10 cellular contexts compared by ENCODE assay signal in genomic region chr1:235932090-235932510, GRCh38.
A peak's percentile ranks its signal among the peaks of the same experiment; 100 is the strongest.
DNase-seq lines count a peak whose midpoint lies in the region; ATAC-seq and TF ChIP-seq lines count a peak whose summit lies in the region.
"Had no signal": no experiment of that assay in that cellular context is flagged by ENCODE, and none has a peak within 500 bp of the region (broad histone marks: within the 10 kb centered on the region; RNA-seq: fewer than 3 reads in every experiment).

No MANE protein-coding gene starts in this region.

- no peaks in the 10 kb centered on the region for H3K9me3 ChIP-seq in CD4-positive, alpha-beta memory T cell (ENCODE audit: control insufficient read depth in 1 of 2, low read length in 2 of 2)
- H3K9me3 ChIP-seq in HEK293 (ENCODE audit: control insufficient read depth, insufficient read depth, low read depth, low read length): no peaks in the 10 kb centered on the region

- no peaks in the 10 kb centered on the region for H3K9me3 Mint-ChIP-seq in CD4-positive, alpha-beta memory T cell
- H3K9me3 Mint-ChIP-seq: activated T-helper 17 cell treated with anti-CD3 and anti-CD28 coated beads, Interleukin-2, amount 50 U/mL, for 72 hours had no signal

- peaks cover 4% of the 10 kb centered on the region for H3K4me1 ChIP-seq in CD4-positive, alpha-beta memory T cell (ENCODE audit: insufficient read depth, low read length)
- no peaks in the 10 kb centered on the region; the same call in 1 of the 2 replicates for H3K4me1 ChIP-seq in HEK293 (ENCODE audit: control insufficient read depth, insufficient read depth, low read length)

- no peaks in the 10 kb centered on the region for H3K36me3 ChIP-seq in CD4-positive, alpha-beta memory T cell (ENCODE audit: insufficient read depth, low read length)
- H3K36me3 ChIP-seq in HEK293 (ENCODE audit: control insufficient read depth in 2 of 2, insufficient read depth in 1 of 2, low read length in 2 of 2): no peaks in the 10 kb centered on the region

- intact Hi-C loops in CD4-positive, alpha-beta memory T cell (cut with micrococcal nuclease): no loop called here

- H3K27ac Mint-ChIP-seq in CD4-positive, alpha-beta memory T cell: peak overlapping the region in 4 of 7 donors; percentile 31 to 54 (median 45)
- H3K27ac Mint-ChIP-seq: activated T-helper 17 cell treated with anti-CD3 and anti-CD28 coated beads, Interleukin-2, amount 50 U/mL, for 72 hours had no signal

- H3K27me3 Mint-ChIP-seq in CD4-positive, alpha-beta memory T cell: peaks cover 0 to 4% of the 10 kb centered on the region in 2 donors

- no peak overlapping the region for H3K4me3 Mint-ChIP-seq in CD4-positive, alpha-beta memory T cell
- H3K4me3 Mint-ChIP-seq: activated T-helper 17 cell treated with anti-CD3 and anti-CD28 coated beads, Interleukin-2, amount 50 U/mL, for 72 hours had no signal

- CTCF ChIA-PET in CD4-positive, alpha-beta memory T cell (lab: Charles Lee; ENCODE audit: partially characterized antibody): interaction anchor here (1.0 kb wide), 1 partner anchor 40 kb away, joined by 3 read pairs; no protein-coding TSS in a partner anchor
- CTCF ChIA-PET in HEK293 (lab: Yijun Ruan, JAX): interaction anchor here (0.7 to 2.7 kb wide), 2 partner anchors 39 to 88 kb away, joined by 3 to 18 read pairs; no protein-coding TSS in a partner anchor

- H3K27me3 ChIP-seq in CD4-positive, alpha-beta memory T cell (ENCODE audit: insufficient read depth, low read length): no peaks in the 10 kb centered on the region

- no peak overlapping the region for H3K27ac ChIP-seq in CD4-positive, alpha-beta memory T cell (ENCODE audit: low read depth, low read length)
- H3K27ac ChIP-seq in HEK293 (ENCODE audit: extremely low read depth, low read depth, low read length): no peak overlapping the region

- POLR2A ChIA-PET in CD4-positive, alpha-beta memory T cell (lab: Charles Lee; ENCODE audit: partially characterized antibody): no interaction called here
- POLR2A ChIA-PET in HEK293 (lab: Yijun Ruan, JAX): no interaction called here

- H3K4me3 ChIP-seq in CD4-positive, alpha-beta memory T cell (ENCODE audit: low read length in 2 of 2): no peak overlapping the region
- no peak overlapping the region for H3K4me3 ChIP-seq in HEK293 (ENCODE audit: low read depth, low read length)

- no peak for TF ChIP-seq CTCF in HEK293 (tag by site-specific recombination; IDR thresholded peaks at IDR 0.05)

- H3K4me1 Mint-ChIP-seq in CD4-positive, alpha-beta memory T cell: peaks cover 8 to 24% (median 15%) of the 10 kb centered on the region in 4 donors
- H3K4me1 Mint-ChIP-seq: activated T-helper 17 cell treated with anti-CD3 and anti-CD28 coated beads, Interleukin-2, amount 50 U/mL, for 72 hours had no signal

- no peaks in the 10 kb centered on the region for H3K36me3 Mint-ChIP-seq in CD4-positive, alpha-beta memory T cell

- ATAC-seq in HG02938 (IDR thresholded peaks at IDR 0.05; ENCODE audit: unreplicated experiment): no peak
- ATAC-seq: activated T-helper 17 cell treated with anti-CD3 and anti-CD28 coated beads, Interleukin-2, amount 50 U/mL, for 72 hours had no signal

- DNase-seq in CD4-positive, alpha-beta memory T cell: no peak
- DNase-seq in OCI-M1 (lab: John Stamatoyannopoulos, UW) (peak; percentile 20), germinal center (ENCODE audit: low spot score) (peak; percentile 36), NCI-H2196 (lab: John Stamatoyannopoulos, UW; ENCODE audit: unreplicated experiment) (no peak), AG08395 (ENCODE audit: low spot score) (no peak)
- no peak for DNase-seq in NK-92 treated with Interleukin-12 subunit alpha and Interleukin-12 subunit beta, amount 100 ng/mL, for 24 hours (lab: John Stamatoyannopoulos, UW)
- DNase-seq: NCI-H446 had no signal

TF ChIP-seq in HEK293, 187 proteins besides CTCF, POLR2A, EP300 and RAD21:
- peak; percentile 36; the same call in 1 of the 2 replicates for TF ChIP-seq ZIC2 (tag by site-specific recombination; IDR thresholded peaks at IDR 0.05)
- no peak for TF ChIP-seq ZNF518A (tag by site-specific recombination; conservative IDR thresholded peaks at IDR 0.05; ENCODE audit: low read depth)

Comparison
In these comparisons a context has a peak if more than half of its experiments do, and no peak if none do; other contexts are left out.
1. DNase-seq: peak in OCI-M1 (single experiment) and germinal center (single experiment); none in CD4-positive, alpha-beta memory T cell (0 of 5), NK-92 treated with Interleukin-12 subunit alpha and Interleukin-12 subunit beta, amount 100 ng/mL, for 24 hours (single experiment), NCI-H2196 (single experiment) and AG08395 (single experiment).